In the genomic region with DNA sequence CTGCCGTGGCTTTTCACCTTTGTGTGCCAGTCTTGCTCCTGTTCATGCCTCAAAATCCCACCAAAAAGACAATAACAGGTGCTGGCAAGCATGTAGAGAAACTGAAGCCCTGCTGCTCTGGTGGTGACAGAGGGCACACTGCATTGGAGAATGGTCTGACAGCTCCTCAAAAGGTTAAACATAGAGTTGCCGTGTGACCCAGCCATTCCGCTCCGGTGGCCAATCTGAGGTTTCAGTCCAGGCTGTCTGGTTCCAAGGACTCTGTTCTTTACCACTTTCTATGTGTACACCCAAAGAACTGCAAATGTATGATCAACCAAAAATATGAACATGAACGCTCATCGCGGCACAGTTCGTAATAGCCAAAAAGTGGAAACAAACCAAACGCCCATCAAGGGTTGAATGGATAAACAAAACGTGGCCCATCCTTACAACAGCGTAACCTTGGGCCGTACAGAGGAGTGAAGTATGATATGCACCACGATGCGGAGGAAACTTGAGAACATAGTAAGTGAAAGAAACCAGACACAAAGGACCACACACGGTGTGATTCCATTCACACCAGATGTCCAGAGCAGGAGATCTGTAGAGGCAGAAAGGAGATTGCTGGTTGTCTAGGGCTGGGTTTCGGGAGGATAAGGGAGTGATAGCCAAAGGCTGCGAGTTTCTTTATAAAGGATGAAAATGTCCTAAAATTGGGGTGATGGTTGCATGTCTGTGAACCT, we compare ENCODE assay signal across 23 cellular contexts. TPM values are rescaled to one million over a fixed set of nuclear protein-coding genes. Genes with fewer than 3 reads are reported as not detected.
DNase-seq lines count a peak whose midpoint lies in the region; ATAC-seq and TF ChIP-seq lines count a peak whose summit lies in the region.
"Had no signal": no experiment of that assay in that cellular context is flagged by ENCODE, and none has a peak within 500 bp of the region (broad histone marks: within the 10 kb centered on the region; RNA-seq: fewer than 3 reads in every experiment).

No MANE protein-coding gene starts in this region.

- TF ChIP-seq CTCF in choroid plexus epithelial cell (conservative IDR thresholded peaks at IDR 0.05; ENCODE audit: low read depth, low read length), result no peak
- TF ChIP-seq CTCF in upper lobe of right lung (IDR thresholded peaks at IDR 0.05), result no peak
- TF ChIP-seq CTCF in hepatocyte (IDR thresholded peaks at IDR 0.05; ENCODE audit: poor library complexity), result no peak

- WGBS in hepatocyte (ENCODE audit: low lambda C conversion rate, missing lambda C conversion rate), result 47% methylated on average over 17 of the region's 17 CpGs

- peak; percentile 1 for DNase-seq in NCI-H2171 treated with DMSO at 0.1 percent for 48 hours (lab: John Stamatoyannopoulos, UW)
- no peak for DNase-seq in NCI-H2171 (lab: John Stamatoyannopoulos, UW)
- DNase-seq in choroid plexus epithelial cell (ENCODE audit: low read depth), result peak; percentile 9
- peak; percentile 21 for DNase-seq in mucosa of gallbladder (ENCODE audit: low spot score)
- DNase-seq in upper lobe of right lung, result peak; percentile 3
- DNase-seq in hepatocyte (ENCODE audit: low spot score), result no peak
- no peak for DNase-seq in GM19238 (ENCODE audit: insufficient read length, low spot score)
- DNase-seq: 8988T; AML-193; DMS53; GDM1; Kasumi-1; NCI-H1417; NCI-H1694 treated with DMSO at 0.1 percent for 48 hours; NCI-H2107; NCI-H345; NCI-H524; NCI-H774; NK-92 treated with Interleukin-12 subunit alpha and Interleukin-12 subunit beta, amount 100 ng/mL, for 24 hours; SIG-M5 had no signal

- intact Hi-C loops in upper lobe of right lung (cut with DNase I), result no loop called here

- H3K4me2 ChIP-seq in hepatocyte, result no peak overlapping the region

- H3K79me2 ChIP-seq in hepatocyte, result no peaks in the 10 kb centered on the region

- no peaks in the 10 kb centered on the region for H3K36me3 ChIP-seq in upper lobe of right lung
- no peaks in the 10 kb centered on the region for H3K36me3 ChIP-seq in hepatocyte (replicated peaks; ENCODE audit: insufficient read depth, low read depth)

- no peaks in the 10 kb centered on the region for H3K9me2 ChIP-seq in hepatocyte (replicated peaks; ENCODE audit: insufficient read depth)

- H4K20me1 ChIP-seq in hepatocyte (ENCODE audit: insufficient read depth, poor library complexity, severe bottlenecking), result no peaks in the 10 kb centered on the region

- H3K27me3 ChIP-seq in upper lobe of right lung (peaks cover 5% of the 10 kb centered on the region), hepatocyte (no peaks in the 10 kb centered on the region)

- no peak overlapping the region for H2AFZ ChIP-seq in hepatocyte

- H3K9me3 ChIP-seq in upper lobe of right lung (no peaks in the 10 kb centered on the region), hepatocyte (ENCODE audit: low read depth) (no peaks in the 10 kb centered on the region)

- H3K4me3 ChIP-seq in choroid plexus epithelial cell (ENCODE audit: low read depth, low read length) (no peak overlapping the region), upper lobe of right lung (no peak overlapping the region), hepatocyte (no peak overlapping the region)

- ATAC-seq in upper lobe of right lung, result no peak
- no peak for ATAC-seq in GM18861 (IDR thresholded peaks at IDR 0.05; ENCODE audit: unreplicated experiment)

- H3K4me1 ChIP-seq in upper lobe of right lung (no peaks in the 10 kb centered on the region), hepatocyte (ENCODE audit: insufficient read depth) (no peaks in the 10 kb centered on the region)

- H3K27ac ChIP-seq in upper lobe of right lung (no peak overlapping the region), hepatocyte (no peak overlapping the region)

RNA-seq across cellular contexts. Expression of gene WFS1, which starts 33.6 kb away (rescaled TPM):
- 109 TPM for total RNA-seq in mucosa of gallbladder
- 110 TPM for total RNA-seq in upper lobe of right lung
- 32.5 and 43.1 TPM in 2 replicates for total RNA-seq in hepatocyte
- polyA plus RNA-seq in hepatocyte, result 36.1 and 44.4 TPM in 2 replicates

RNA-seq across cellular contexts. Expression of gene JAKMIP1, which starts 35.7 kb away (rescaled TPM):
- total RNA-seq in mucosa of gallbladder, result 0.37 TPM
- total RNA-seq in upper lobe of right lung, result 0.64 TPM
- not detected in 2 replicates for total RNA-seq in hepatocyte
- 0.06 TPM in 1 of 2 replicates, not detected in the other for polyA plus RNA-seq in hepatocyte
- total RNA-seq: MCF 10A had no signal
- polyA plus RNA-seq: AG04450 had no signal

Comparison
In these comparisons a context has a peak if more than half of its experiments do, and no peak if none do; other contexts are left out.
1. DNase-seq: peak in NCI-H2171 treated with DMSO at 0.1 percent for 48 hours (single experiment), choroid plexus epithelial cell (single experiment), mucosa of gallbladder (single experiment) and upper lobe of right lung (single experiment); none in NCI-H2171 (single experiment), hepatocyte (single experiment) and GM19238 (single experiment).